Comparison of ENCODE assay signal across 9 cellular contexts in genomic region chr6:54291738-54292137, GRCh38. TPM values are rescaled to one million over a fixed set of nuclear protein-coding genes. Genes with fewer than 3 reads are reported as not detected.
A peak's percentile ranks its signal among the peaks of the same experiment; 100 is the strongest.
DNase-seq lines count a peak whose midpoint lies in the region; ATAC-seq, FAIRE-seq and TF ChIP-seq lines count a peak whose summit lies in the region.
"Had no signal": no experiment of that assay in that cellular context is flagged by ENCODE, and none has a peak within 500 bp of the region (broad histone marks: within the 10 kb centered on the region; RNA-seq: fewer than 3 reads in every experiment).

No MANE protein-coding gene starts in this region.

- peaks cover 5% of the 10 kb centered on the region for H3K9me3 Mint-ChIP-seq in neural progenitor cell

- peak; percentile 65 for DNase-seq in Caki2 (ENCODE audit: low read depth)
- DNase-seq in bronchial epithelial cell (ENCODE audit: low read depth): peak; percentile 96
- DNase-seq in GDM1 (lab: John Stamatoyannopoulos, UW): no peak
- DNase-seq in KG1 (lab: John Stamatoyannopoulos, UW): no peak
- no peak for DNase-seq in NCI-H146 (lab: John Stamatoyannopoulos, UW)
- DNase-seq in neural progenitor cell (ENCODE audit: low spot score): no peak
- DNase-seq: NCI-H2107 had no signal

- TF ChIP-seq CTCF in bronchial epithelial cell (IDR thresholded peaks at IDR 0.05; ENCODE audit: insufficient read depth, low read length, severe bottlenecking) (no peak), neural progenitor cell (IDR thresholded peaks at IDR 0.05) (no peak)

- H3K27ac Mint-ChIP-seq in neural progenitor cell: no peak overlapping the region

- no peak for FAIRE-seq in bronchial epithelial cell (lab: Jason Lieb, UNC)

- ATAC-seq in GM19463 (IDR thresholded peaks at IDR 0.05; ENCODE audit: unreplicated experiment) (peak; percentile 85), HG03139 (IDR thresholded peaks at IDR 0.05; ENCODE audit: unreplicated experiment) (peak; percentile 86)

- no peak overlapping the region for H3K9ac ChIP-seq in neural progenitor cell

- H3K36me3 Mint-ChIP-seq in neural progenitor cell: no peaks in the 10 kb centered on the region

- H3F3A ChIP-seq in neural progenitor cell (ENCODE audit: low read depth): no peaks in the 10 kb centered on the region

- no peak overlapping the region for H2AFZ ChIP-seq in neural progenitor cell (replicated peaks)

- no peaks in the 10 kb centered on the region for H3K9me3 ChIP-seq in neural progenitor cell (ENCODE audit: low read depth)

- H3K4me1 ChIP-seq in neural progenitor cell: no peaks in the 10 kb centered on the region

- H3K27ac ChIP-seq in neural progenitor cell: no peak overlapping the region

- H3K4me3 ChIP-seq in bronchial epithelial cell (ENCODE audit: low read depth, low read length) (no peak overlapping the region), neural progenitor cell (no peak overlapping the region)

- no peak overlapping the region for H3K4me3 Mint-ChIP-seq in neural progenitor cell

- no peaks in the 10 kb centered on the region for H3K27me3 ChIP-seq in bronchial epithelial cell (ENCODE audit: control insufficient read depth, insufficient read depth, low read length)
- H3K27me3 ChIP-seq in neural progenitor cell: no peaks in the 10 kb centered on the region

- in situ Hi-C loops in Caki2 (cut with HindIII; ENCODE audit: low pct_unique_long_range_greater_than_20kb, low sequenced_read_pairs): no loop called here

- H3K36me3 ChIP-seq in bronchial epithelial cell (ENCODE audit: control insufficient read depth, insufficient read depth, low read length) (no peaks in the 10 kb centered on the region), neural progenitor cell (no peaks in the 10 kb centered on the region)

- peaks cover 4% of the 10 kb centered on the region for H3K27me3 Mint-ChIP-seq in neural progenitor cell (ENCODE audit: insufficient read depth, low read depth)

- H4K20me1 ChIP-seq in neural progenitor cell (ENCODE audit: low read depth): no peaks in the 10 kb centered on the region

- H3K4me1 Mint-ChIP-seq in neural progenitor cell: no peaks in the 10 kb centered on the region

- no peak overlapping the region for H3K4me2 ChIP-seq in neural progenitor cell

- no peaks in the 10 kb centered on the region for H3K79me2 ChIP-seq in neural progenitor cell (ENCODE audit: low read depth)

RNA-seq across cellular contexts. Expression of gene TINAG, which starts 16.5 kb away (rescaled TPM):
- total RNA-seq in Caki2 (2014; rRNA removed; shearing (Covaris generic); ENCODE audit: low replicate concordance): 62.1 and 114 TPM in 2 replicates
- total RNA-seq in bronchial epithelial cell (not detected in 2 replicates), neural progenitor cell (ENCODE audit: low replicate concordance) (not detected in 2 replicates)

Comparison
In these comparisons a context has a peak if more than half of its experiments do, and no peak if none do; other contexts are left out.
1. DNase-seq: peak in Caki2 (single experiment) and bronchial epithelial cell (single experiment); none in GDM1 (single experiment), KG1 (single experiment), NCI-H146 (single experiment) and neural progenitor cell (single experiment).
2. RNA of gene TINAG, which starts 16.5 kb away (total RNA-seq): 62.1 to 114 TPM in Caki2; not detected in bronchial epithelial cell and not detected in neural progenitor cell; every median in the first group is over 10 times any median in the second.